In genomic region chr3:159936541-159936940, GRCh38 we compare ENCODE assay signal across 30 cellular contexts. TPM values are rescaled to one million over a fixed set of nuclear protein-coding genes. Genes with fewer than 3 reads are reported as not detected.
"Had no signal": no experiment of that assay in that cellular context is flagged by ENCODE, and none has a peak within 500 bp of the region (broad histone marks: within the 10 kb centered on the region; RNA-seq: fewer than 3 reads in every experiment).

No MANE protein-coding gene starts in this region.

- H3K4me1 Mint-ChIP-seq: activated B cell treated with CpG ODN at 0.5 μM for 24 hours; central memory CD8-positive, alpha-beta T cell; immature natural killer cell; neural crest cell had no signal

- H3K4me3 Mint-ChIP-seq: activated B cell treated with CpG ODN at 0.5 μM for 24 hours; activated CD4-positive, alpha-beta T cell treated with anti-CD3 and anti-CD28 coated beads for 36 hours; activated naive CD8-positive, alpha-beta T cell treated with anti-CD3 and anti-CD28 coated beads for 36 hours; activated T-cell treated with anti-CD3 and anti-CD28 coated beads, Interleukin-2, amount 50 U/mL, for 24 hours; central memory CD8-positive, alpha-beta T cell; immature natural killer cell; naive thymus-derived CD4-positive, alpha-beta T cell; neural crest cell had no signal

- H2AFZ ChIP-seq: hepatocyte had no signal

- H3K27ac ChIP-seq: breast epithelium, coronary artery, hepatocyte, left lung, prostate gland, thyroid gland, upper lobe of right lung had no signal

- H3K9me3 ChIP-seq: prostate gland, thyroid gland, upper lobe of right lung had no signal

- H3K79me2 ChIP-seq: hepatocyte had no signal

- H3K27ac Mint-ChIP-seq: activated B cell treated with CpG ODN at 0.5 μM for 24 hours; activated CD4-positive, alpha-beta T cell treated with anti-CD3 and anti-CD28 coated beads for 36 hours; activated naive CD8-positive, alpha-beta T cell treated with anti-CD3 and anti-CD28 coated beads for 36 hours; activated T-cell treated with anti-CD3 and anti-CD28 coated beads, Interleukin-2, amount 50 U/mL, for 24 hours; activated T-helper 2 cell treated with anti-CD3 and anti-CD28 coated beads, Interferon-gamma antibody, Interleukin-2, Interleukin-4, amounts not matched to agents 10 μg/mL and 5 μg/mL and 100 μg/mL, durations not matched to agents 14 hours and 24 hours and 36 hours; immature natural killer cell; naive thymus-derived CD4-positive, alpha-beta T cell had no signal

- DNase-seq: activated B cell treated with CpG ODN at 0.5 μM for 24 hours; activated CD4-positive, alpha-beta T cell treated with anti-CD3 and anti-CD28 coated beads for 36 hours; activated CD4-positive, alpha-beta T cell treated with anti-CD3 and anti-CD28 coated beads, Interleukin-2, amount 50 U/mL, for 4 hours; activated CD8-positive, alpha-beta memory T cell treated with anti-CD3 and anti-CD28 coated beads for 24 hours; activated CD8-positive, alpha-beta memory T cell treated with anti-CD3 and anti-CD28 coated beads, Interleukin-2, amount 50 U/mL, for 4 hours; activated naive CD4-positive, alpha-beta T cell treated with Interleukin-2 at 50 U/mL for 16 hours; activated naive CD8-positive, alpha-beta T cell treated with anti-CD3 and anti-CD28 coated beads for 36 hours; activated T-cell treated with anti-CD3 and anti-CD28 coated beads, Interleukin-2, amount 50 U/mL, for 24 hours; amniotic stem cell; foreskin melanocyte; glutamatergic neuron; immature natural killer cell; kidney glomerular epithelial cell; left lung; naive thymus-derived CD4-positive, alpha-beta T cell; occipital lobe; stimulated activated CD4-positive, alpha-beta T cell treated with anti-CD3 and anti-CD28 coated beads, Interleukin-4, amount 100 ng/mL, for 24 hours; stimulated activated naive CD8-positive, alpha-beta T cell treated with anti-CD3 and anti-CD28 coated beads, Interleukin-15, Interleukin-2, amounts not matched to agents 100 U/mL and 50 U/mL, for 24 hours; T1000; thyroid gland; upper lobe of right lung had no signal

- H3K4me2 ChIP-seq: hepatocyte had no signal

- H3K36me3 ChIP-seq: breast epithelium, left lung, prostate gland, thyroid gland, upper lobe of right lung had no signal

- H3K27me3 ChIP-seq: breast epithelium, hepatocyte, left lung, thyroid gland, upper lobe of right lung had no signal

- H3K4me1 ChIP-seq: breast epithelium, left lung, prostate gland, thyroid gland, upper lobe of right lung had no signal

- ATAC-seq: activated CD4-positive, alpha-beta T cell treated with anti-CD3 and anti-CD28 coated beads for 36 hours; left lung; naive thymus-derived CD4-positive, alpha-beta T cell; stimulated activated naive CD8-positive, alpha-beta T cell treated with anti-CD3 and anti-CD28 coated beads, Interleukin-15, Interleukin-2, amounts not matched to agents 100 U/mL and 50 U/mL, for 24 hours; upper lobe of right lung had no signal

- H3K4me3 ChIP-seq: breast epithelium, coronary artery, hepatocyte, left lung, lung, prostate gland, thyroid gland, upper lobe of right lung had no signal

RNA-seq across cellular contexts. Expression of gene IL12A, which starts 52.1 kb away (rescaled TPM):
- total RNA-seq: activated CD4-positive, alpha-beta T cell treated with anti-CD3 and anti-CD28 coated beads for 36 hours; subcutaneous adipose tissue had no signal
